ENCODE assay signal across 13 cellular contexts in genomic region chr10:104639595-104640338, GRCh38. TPM values are rescaled to one million over a fixed set of nuclear protein-coding genes. Genes with fewer than 3 reads are reported as not detected.
DNase-seq lines count a peak whose midpoint lies in the region; ATAC-seq and TF ChIP-seq lines count a peak whose summit lies in the region.
"Had no signal": no experiment of that assay in that cellular context is flagged by ENCODE, and none has a peak within 500 bp of the region (broad histone marks: within the 10 kb centered on the region; RNA-seq: fewer than 3 reads in every experiment).

No MANE protein-coding gene starts in this region.

- no peak overlapping the region for H3K27ac Mint-ChIP-seq in neural crest cell (ENCODE audit: unreplicated experiment)
- peak overlapping the region in 1 of 9 donors; percentile 16 for H3K27ac Mint-ChIP-seq in naive thymus-derived CD4-positive, alpha-beta T cell

- intact Hi-C loops in naive thymus-derived CD4-positive, alpha-beta T cell (cut with micrococcal nuclease) = no loop called here

- ATAC-seq in naive thymus-derived CD4-positive, alpha-beta T cell = no peak
- no peak for ATAC-seq in GM18907 (IDR thresholded peaks at IDR 0.05; ENCODE audit: unreplicated experiment)
- ATAC-seq in HG02973 (IDR thresholded peaks at IDR 0.05; ENCODE audit: unreplicated experiment) = no peak
- ATAC-seq: sciatic nerve had no signal

- H3K36me3 ChIP-seq in HUES48 (ENCODE audit: control insufficient read depth, insufficient read depth, low read length) = no peaks in the 10 kb centered on the region
- H3K36me3 ChIP-seq in naive thymus-derived CD4-positive, alpha-beta T cell (ENCODE audit: control insufficient read depth in 2 of 3, insufficient read depth in 3 of 3, low read length in 3 of 3) = no peaks in the 10 kb centered on the region
- H3K36me3 ChIP-seq: Peyer's patch had no signal

- no peaks in the 10 kb centered on the region for H3K9me3 Mint-ChIP-seq in neural crest cell
- peaks cover 0 to 4% (median 0%) of the 10 kb centered on the region in 11 donors for H3K9me3 Mint-ChIP-seq in naive thymus-derived CD4-positive, alpha-beta T cell

- CTCF ChIA-PET in naive thymus-derived CD4-positive, alpha-beta T cell (lab: Charles Lee) = interaction anchor here (1.0 kb wide), 1 partner anchor 45 kb away, joined by 3 read pairs; no protein-coding TSS in a partner anchor

- H3K4me1 ChIP-seq in HUES48 (ENCODE audit: control insufficient read depth, insufficient read depth, low read length) = peaks cover 8% of the 10 kb centered on the region; the same call in 1 of the 2 replicates
- H3K4me1 ChIP-seq in naive thymus-derived CD4-positive, alpha-beta T cell (ENCODE audit: control insufficient read depth in 2 of 2, insufficient read depth in 2 of 2, low read length in 2 of 2) = no peaks in the 10 kb centered on the region

- no peak overlapping the region for H3K27ac ChIP-seq in HUES48 (ENCODE audit: low read depth, low read length)
- H3K27ac ChIP-seq in naive thymus-derived CD4-positive, alpha-beta T cell (ENCODE audit: low read depth, low read length) = no peak overlapping the region
- H3K27ac ChIP-seq: Peyer's patch had no signal

- peaks cover 81% of the 10 kb centered on the region for H3K27me3 ChIP-seq in HUES48 (ENCODE audit: control insufficient read depth, insufficient read depth, low read length)
- no peaks in the 10 kb centered on the region for H3K27me3 ChIP-seq in naive thymus-derived CD4-positive, alpha-beta T cell (ENCODE audit: control insufficient read depth in 2 of 2, insufficient read depth in 2 of 2, low read length in 2 of 2)

- H3K9ac ChIP-seq in HUES48 (ENCODE audit: low read depth, low read length) = no peak overlapping the region

- peak; percentile 14 for DNase-seq in DMS114 treated with DMSO at 0.1 percent for 48 hours (lab: John Stamatoyannopoulos, UW; ENCODE audit: unreplicated experiment)
- DNase-seq in epithelial cell of proximal tubule (ENCODE audit: low read depth) = no peak
- DNase-seq in neural crest cell (ENCODE audit: low read depth, low spot score) = peak; percentile 12
- no peak for DNase-seq in naive thymus-derived CD4-positive, alpha-beta T cell
- no peak for DNase-seq in activated CD4-positive, CD25-positive, alpha-beta regulatory T cell (lab: John Stamatoyannopoulos, UW)
- DNase-seq: activated T-cell treated with anti-CD3 and anti-CD28 coated beads for 4 hours, Peyer's patch had no signal

- H3K27me3 Mint-ChIP-seq in neural crest cell (ENCODE audit: low read depth) = peaks cover 89% of the 10 kb centered on the region
- peaks cover 53 to 67% (median 63%) of the 10 kb centered on the region in 5 donors for H3K27me3 Mint-ChIP-seq in naive thymus-derived CD4-positive, alpha-beta T cell

- H3K4me3 Mint-ChIP-seq in neural crest cell = peak overlapping the region; percentile 86
- peak overlapping the region in 5 of 10 donors; percentile 4 to 66 (median 42) for H3K4me3 Mint-ChIP-seq in naive thymus-derived CD4-positive, alpha-beta T cell

- H3K4me3 ChIP-seq in HUES48 (ENCODE audit: low read depth, low read length) = peak overlapping the region; percentile 88
- peak overlapping the region; percentile 44 for H3K4me3 ChIP-seq in epithelial cell of proximal tubule (ENCODE audit: low read depth, low read length)
- H3K4me3 ChIP-seq in naive thymus-derived CD4-positive, alpha-beta T cell (ENCODE audit: low read length) = no peak overlapping the region
- H3K4me3 ChIP-seq: K562, lung had no signal

- TF ChIP-seq CTCF in epithelial cell of proximal tubule (conservative IDR thresholded peaks at IDR 0.05; ENCODE audit: low read depth, low read length) (no peak), neural crest cell (conservative IDR thresholded peaks at IDR 0.05) (no peak)

- H3K36me3 Mint-ChIP-seq in neural crest cell (ENCODE audit: low read depth) = peaks cover 9% of the 10 kb centered on the region
- peaks cover 0 to 10% (median 2%) of the 10 kb centered on the region in 5 donors for H3K36me3 Mint-ChIP-seq in naive thymus-derived CD4-positive, alpha-beta T cell

- POLR2A ChIA-PET in naive thymus-derived CD4-positive, alpha-beta T cell (lab: Charles Lee) = no interaction called here

- no peaks in the 10 kb centered on the region for H3K9me3 ChIP-seq in HUES48 (ENCODE audit: control insufficient read depth, insufficient read depth, low read length)
- H3K9me3 ChIP-seq in naive thymus-derived CD4-positive, alpha-beta T cell (ENCODE audit: control insufficient read depth in 2 of 3, low read length in 3 of 3) = no peaks in the 10 kb centered on the region
- H3K9me3 ChIP-seq: Peyer's patch had no signal

- H3K4me1 Mint-ChIP-seq in neural crest cell = peaks cover 20% of the 10 kb centered on the region
- H3K4me1 Mint-ChIP-seq in naive thymus-derived CD4-positive, alpha-beta T cell = peaks cover 7 to 24% (median 20%) of the 10 kb centered on the region in 7 donors

RNA-seq across cellular contexts. Expression of gene SORCS3, which starts 1.3 kb away (rescaled TPM):
- total RNA-seq in epithelial cell of proximal tubule (under 0.01 and 0.06 TPM in 2 replicates), neural crest cell (3.3 and 3.4 TPM in 2 replicates)
- total RNA-seq in naive thymus-derived CD4-positive, alpha-beta T cell = 1 to 10 TPM in 2 of 5 experiments, under 1 TPM in 2, not detected in 1; 0.41 to 4.6 (median 1.6) TPM
- polyA plus RNA-seq in naive thymus-derived CD4-positive, alpha-beta T cell = under 1 TPM; 0.57 to 0.66 TPM
- total RNA-seq: K562 had no signal
- polyA plus RNA-seq: K562, lung had no signal

Comparison
In these comparisons a context has a peak if more than half of its experiments do, and no peak if none do; other contexts are left out.
1. DNase-seq: peak in DMS114 treated with DMSO at 0.1 percent for 48 hours (single experiment) and neural crest cell (single experiment); none in epithelial cell of proximal tubule (single experiment), naive thymus-derived CD4-positive, alpha-beta T cell (0 of 9) and activated CD4-positive, CD25-positive, alpha-beta regulatory T cell (0 of 4).